20 cellular contexts compared by ENCODE assay signal in genomic region chr3:77939726-77940125, GRCh38.
"Had no signal": no experiment of that assay in that cellular context is flagged by ENCODE, and none has a peak within 500 bp of the region (broad histone marks: within the 10 kb centered on the region; RNA-seq: fewer than 3 reads in every experiment).

No MANE protein-coding gene starts in this region.

- FAIRE-seq: pancreas had no signal

- H3K27ac ChIP-seq: gastrocnemius medialis, pancreas, right lobe of liver, thoracic aorta, upper lobe of left lung had no signal

- H3K4me1 Mint-ChIP-seq: activated naive CD8-positive, alpha-beta T cell treated with anti-CD3 and anti-CD28 coated beads for 36 hours; activated T-helper 17 cell treated with anti-CD3 and anti-CD28 coated beads, Interleukin-2, amount 50 U/mL, for 72 hours; memory B cell; naive B cell; stimulated activated naive B cell treated with anti-CD40 and anti-IgM and Interleukin-4, amounts not matched to agents 10 μg/mL and 1 μg/mL and 100 μg/mL, for 72 hours had no signal

- H3K36me3 ChIP-seq: gastrocnemius medialis, pancreas, right lobe of liver, thoracic aorta, upper lobe of left lung had no signal

- H3K36me3 Mint-ChIP-seq: activated naive CD8-positive, alpha-beta T cell treated with anti-CD3 and anti-CD28 coated beads for 36 hours; memory B cell; naive B cell; stimulated activated naive B cell treated with anti-CD40 and anti-IgM and Interleukin-4, amounts not matched to agents 10 μg/mL and 1 μg/mL and 100 μg/mL, for 72 hours had no signal

- H3K4me3 Mint-ChIP-seq: activated CD8-positive, alpha-beta T cell treated with anti-CD3 and anti-CD28 coated beads for 36 hours; activated naive CD8-positive, alpha-beta T cell treated with anti-CD3 and anti-CD28 coated beads for 36 hours; activated T-helper 17 cell treated with anti-CD3 and anti-CD28 coated beads, Interleukin-2, amount 50 U/mL, for 72 hours; dendritic cell treated with granulocyte-macrophage colony-stimulating factor and Interleukin-4, amounts not matched to agents 40 ng/mL and 50 ng/mL, for 4 days; effector memory CD8-positive, alpha-beta T cell; memory B cell; naive B cell; stimulated activated naive B cell treated with anti-CD40 and anti-IgM and Interleukin-4, amounts not matched to agents 10 μg/mL and 1 μg/mL and 100 μg/mL, for 72 hours had no signal

- H3K9me3 ChIP-seq: gastrocnemius medialis, mucosa of descending colon, pancreas, right lobe of liver, thoracic aorta, upper lobe of left lung had no signal

- H3K27me3 ChIP-seq: gastrocnemius medialis, pancreas, right lobe of liver, upper lobe of left lung had no signal

- H3K4me3 ChIP-seq: gastrocnemius medialis, mucosa of descending colon, pancreas, right lobe of liver, thoracic aorta, upper lobe of left lung had no signal

- DNase-seq: activated CD4-positive, alpha-beta T cell treated with anti-CD3 and anti-CD28 coated beads for 48 hours; activated CD4-positive, CD25-positive, alpha-beta regulatory T cell; activated CD8-positive, alpha-beta T cell treated with anti-CD3 and anti-CD28 coated beads for 36 hours; activated naive CD4-positive, alpha-beta T cell; activated naive CD8-positive, alpha-beta T cell treated with anti-CD3 and anti-CD28 coated beads for 36 hours; activated T-cell treated with anti-CD3 and anti-CD28 coated beads, Interleukin-2, amount 50 U/mL, for 1 hour; effector memory CD8-positive, alpha-beta T cell; gastrocnemius medialis; head of caudate nucleus; left ventricle myocardium superior; mucosa of descending colon; naive B cell; pancreas; right lobe of liver; stimulated activated naive B cell treated with anti-CD40 and anti-IgM and Interleukin-4, amounts not matched to agents 10 μg/mL and 1 μg/mL and 100 μg/mL, for 72 hours; upper lobe of left lung had no signal

- H3K27ac Mint-ChIP-seq: activated CD8-positive, alpha-beta T cell treated with anti-CD3 and anti-CD28 coated beads for 36 hours; activated naive CD8-positive, alpha-beta T cell treated with anti-CD3 and anti-CD28 coated beads for 36 hours; activated T-helper 17 cell treated with anti-CD3 and anti-CD28 coated beads, Interleukin-2, amount 50 U/mL, for 72 hours; dendritic cell treated with granulocyte-macrophage colony-stimulating factor and Interleukin-4, amounts not matched to agents 40 ng/mL and 50 ng/mL, for 4 days; effector memory CD8-positive, alpha-beta T cell; memory B cell; naive B cell; stimulated activated naive B cell treated with anti-CD40 and anti-IgM and Interleukin-4, amounts not matched to agents 10 μg/mL and 1 μg/mL and 100 μg/mL, for 72 hours had no signal

- H3K9me3 Mint-ChIP-seq: dendritic cell treated with granulocyte-macrophage colony-stimulating factor and Interleukin-4, amounts not matched to agents 40 ng/mL and 50 ng/mL, for 4 days had no signal

- H3K4me1 ChIP-seq: gastrocnemius medialis, pancreas, right lobe of liver, upper lobe of left lung had no signal

- H3K27me3 Mint-ChIP-seq: activated CD8-positive, alpha-beta T cell treated with anti-CD3 and anti-CD28 coated beads for 36 hours; activated naive CD8-positive, alpha-beta T cell treated with anti-CD3 and anti-CD28 coated beads for 36 hours; activated T-helper 17 cell treated with anti-CD3 and anti-CD28 coated beads, Interleukin-2, amount 50 U/mL, for 72 hours; dendritic cell treated with granulocyte-macrophage colony-stimulating factor and Interleukin-4, amounts not matched to agents 40 ng/mL and 50 ng/mL, for 4 days; effector memory CD8-positive, alpha-beta T cell; memory B cell; naive B cell; stimulated activated naive B cell treated with anti-CD40 and anti-IgM and Interleukin-4, amounts not matched to agents 10 μg/mL and 1 μg/mL and 100 μg/mL, for 72 hours had no signal
